11 cellular contexts compared by ENCODE assay signal in genomic region chr22:45867118-45867905, GRCh38.
DNase-seq lines count a peak whose midpoint lies in the region; ATAC-seq and TF ChIP-seq lines count a peak whose summit lies in the region.
"Had no signal": no experiment of that assay in that cellular context is flagged by ENCODE, and none has a peak within 500 bp of the region (broad histone marks: within the 10 kb centered on the region; RNA-seq: fewer than 3 reads in every experiment).

No MANE protein-coding gene starts in this region.

- POLR2A ChIA-PET in PC-3 (lab: Charles Lee; ENCODE audit: unreplicated experiment) = no interaction called here

- no peaks in the 10 kb centered on the region for H3K9me3 Mint-ChIP-seq in natural killer cell

- peak; percentile 39 for TF ChIP-seq CTCF in fibroblast of villous mesenchyme (IDR thresholded peaks at IDR 0.05; ENCODE audit: insufficient read depth, low read depth, low read length)
- no peak for TF ChIP-seq CTCF in mucosa of descending colon (IDR thresholded peaks at IDR 0.05)
- TF ChIP-seq CTCF in PC-3 (conservative IDR thresholded peaks at IDR 0.05; ENCODE audit: low read depth, low read length) = no peak
- no peak for TF ChIP-seq CTCF in natural killer cell (IDR thresholded peaks at IDR 0.05)

- H3K27me3 Mint-ChIP-seq in natural killer cell (ENCODE audit: low read depth in 2 of 2) = peaks cover 39 to 41% of the 10 kb centered on the region in 2 donors

- no peak overlapping the region for H3K4me2 ChIP-seq in PC-3 (ENCODE audit: low read length)

- no peaks in the 10 kb centered on the region for H3K9me2 ChIP-seq in PC-3 (replicated peaks; ENCODE audit: low read length)

- no peaks in the 10 kb centered on the region for H3K36me3 Mint-ChIP-seq in natural killer cell

- CTCF ChIA-PET in PC-3 (lab: Charles Lee) = no interaction called here

- no peak overlapping the region for H3K27ac ChIP-seq in PC-3 (ENCODE audit: low read length)

- no peaks in the 10 kb centered on the region for H3K27me3 ChIP-seq in PC-3 (ENCODE audit: low read length)

- H3K4me3 Mint-ChIP-seq in natural killer cell = no peak overlapping the region
- H3K4me3 Mint-ChIP-seq: CD4-positive, alpha-beta T cell had no signal

- no peak overlapping the region for H2AFZ ChIP-seq in PC-3 (ENCODE audit: low read length)

- intact Hi-C loops in mucosa of descending colon (cut with DNase I, micrococcal nuclease) (loop anchor here in 1 of 2 donors (10.0 kb wide), 1 partner anchor 223 kb away; no protein-coding TSS in a partner anchor), PC-3 (cut with micrococcal nuclease) (no loop called here), natural killer cell (cut with micrococcal nuclease) (loop anchor here (10.0 kb wide), 1 partner anchor 293 kb away; no protein-coding TSS in a partner anchor)

- H4K20me1 ChIP-seq in PC-3 (ENCODE audit: low read length) = no peaks in the 10 kb centered on the region

- H3K36me3 ChIP-seq in mucosa of descending colon (ENCODE audit: low read depth) (no peaks in the 10 kb centered on the region), PC-3 (ENCODE audit: low read depth, low read length) (no peaks in the 10 kb centered on the region)

- no peaks in the 10 kb centered on the region for H3F3A ChIP-seq in PC-3 (ENCODE audit: low read length, unreplicated experiment)

- BruUV-seq in PC-3 (replicated peaks; lab: Mats Ljungman, UMichigan) = no TSS peak

- ATAC-seq in mucosa of descending colon (peak; percentile 51), PC-3 (no peak), natural killer cell (no peak), GM18909 (IDR thresholded peaks at IDR 0.05; ENCODE audit: poor library complexity, unreplicated experiment) (no peak)

- in situ Hi-C loops in ACHN (cut with HindIII; ENCODE audit: low pct_ligation_motif_present, low pct_unique_long_range_greater_than_20kb, low sequenced_read_pairs) = no loop called here

- H3K9me3 ChIP-seq in mucosa of descending colon = no peaks in the 10 kb centered on the region
- H3K9me3 ChIP-seq in PC-3 (ENCODE audit: low read length) = no peaks in the 10 kb centered on the region

- peak; percentile 20 for DNase-seq in ACHN
- DNase-seq in RPMI7951 (ENCODE audit: low read depth) = peak; percentile 40
- DNase-seq in fibroblast of villous mesenchyme (ENCODE audit: low read depth) = peak; percentile 41
- DNase-seq in mucosa of descending colon = no peak
- no peak for DNase-seq in NCI-H524 (lab: John Stamatoyannopoulos, UW)
- no peak for DNase-seq in PC-3
- no peak for DNase-seq in natural killer cell
- DNase-seq: CD4-positive, alpha-beta T cell; KG1 had no signal

- peaks cover 14% of the 10 kb centered on the region for H3K4me1 ChIP-seq in mucosa of descending colon (ENCODE audit: low read depth)
- H3K4me1 ChIP-seq in PC-3 (ENCODE audit: insufficient read depth, low read length) = peaks cover 14% of the 10 kb centered on the region

- peaks cover 6 to 20% of the 10 kb centered on the region in 2 donors for H3K4me1 Mint-ChIP-seq in natural killer cell

- H3K4me3 ChIP-seq in fibroblast of villous mesenchyme (ENCODE audit: low read depth, low read length) = peak overlapping the region; percentile 30
- H3K4me3 ChIP-seq in mucosa of descending colon = no peak overlapping the region
- H3K4me3 ChIP-seq in PC-3 (ENCODE audit: low read length) = no peak overlapping the region

- no peaks in the 10 kb centered on the region for H3K79me2 ChIP-seq in PC-3 (ENCODE audit: low read length)

- H3K9ac ChIP-seq in PC-3 (ENCODE audit: low read length) = no peak overlapping the region

- no peak overlapping the region for H3K27ac Mint-ChIP-seq in natural killer cell
- H3K27ac Mint-ChIP-seq: activated naive CD4-positive, alpha-beta T cell treated with anti-CD3 and anti-CD28 coated beads, Interleukin-2, amount 50 U/mL, for 72 hours; CD4-positive, alpha-beta T cell had no signal

Comparison
In these comparisons a context has a peak if more than half of its experiments do, and no peak if none do; other contexts are left out.
1. DNase-seq: peak in ACHN (single experiment), RPMI7951 (single experiment) and fibroblast of villous mesenchyme (single experiment); none in mucosa of descending colon (0 of 3), NCI-H524 (0 of 2), PC-3 (single experiment) and natural killer cell (single experiment).